18 cellular contexts compared by ENCODE assay signal in genomic region chr22:21042978-21043855, GRCh38. TPM values are rescaled to one million over a fixed set of nuclear protein-coding genes. Genes with fewer than 3 reads are reported as not detected.
DNase-seq lines count a peak whose midpoint lies in the region; ATAC-seq and TF ChIP-seq lines count a peak whose summit lies in the region.
"Had no signal": no experiment of that assay in that cellular context is flagged by ENCODE, and none has a peak within 500 bp of the region (broad histone marks: within the 10 kb centered on the region; RNA-seq: fewer than 3 reads in every experiment).

No MANE protein-coding gene starts in this region.

- H2AK5ac ChIP-seq in mesenchymal stem cell (ENCODE audit: low read length, severe bottlenecking): peak overlapping the region; percentile 31

- no peak overlapping the region for H2AFZ ChIP-seq in mesenchymal stem cell (ENCODE audit: low read depth, low read length)

- peak overlapping the region in 1 of 2 experiments; percentile 25 for H3K18ac ChIP-seq in mesenchymal stem cell (ENCODE audit: low read depth in 1 of 2, low read length in 2 of 2)

- H2BK12ac ChIP-seq in mesenchymal stem cell (ENCODE audit: low read length in 2 of 2): no peak overlapping the region

- 92% methylated on average over 5 of the region's 6 CpGs for WGBS in mesenchymal stem cell

- TF ChIP-seq CTCF in MCF 10A (IDR thresholded peaks at IDR 0.05; ENCODE audit: unreplicated experiment) (no peak), breast epithelium (IDR thresholded peaks at IDR 0.05) (no peak), tibial artery (IDR thresholded peaks at IDR 0.05) (no peak), GM10266 (IDR thresholded peaks at IDR 0.05; ENCODE audit: control insufficient read depth, insufficient read depth, low read depth, missing control alignments) (no peak)

- peak overlapping the region; percentile 74 for H3K27ac Mint-ChIP-seq in MCF 10A (ENCODE audit: low read depth, unreplicated experiment)
- H3K27ac Mint-ChIP-seq: endodermal cell; T-helper 2 cell treated with Interferon-gamma antibody and Interleukin-4, amounts not matched to agents 5 μg/mL and 100 μg/mL, for 36 hours had no signal

- H3K4me1 Mint-ChIP-seq in MCF 10A (ENCODE audit: insufficient read depth, unreplicated experiment): peaks cover 36% of the 10 kb centered on the region

- H3K9ac ChIP-seq in mesenchymal stem cell (ENCODE audit: low read length): no peak overlapping the region

- no peak overlapping the region for H3K4me3 ChIP-seq in breast epithelium
- H3K4me3 ChIP-seq in mesenchymal stem cell (ENCODE audit: insufficient read depth in 1 of 2, low read depth in 1 of 2, low read length in 2 of 2): no peak overlapping the region
- no peak overlapping the region for H3K4me3 ChIP-seq in tibial artery
- H3K4me3 ChIP-seq: heart right ventricle had no signal

- no peak overlapping the region for H3K4me3 Mint-ChIP-seq in MCF 10A (ENCODE audit: unreplicated experiment)
- H3K4me3 Mint-ChIP-seq: endodermal cell; T-helper 2 cell treated with Interferon-gamma antibody and Interleukin-4, amounts not matched to agents 5 μg/mL and 100 μg/mL, for 36 hours had no signal

- CTCF ChIA-PET in MCF 10A (lab: Yijun Ruan, JAX): no interaction called here

- H2BK5ac ChIP-seq in mesenchymal stem cell (ENCODE audit: low read depth, low read length, poor library complexity, severe bottlenecking): no peak overlapping the region

- no peaks in the 10 kb centered on the region for H3K9me3 ChIP-seq in breast epithelium
- H3K9me3 ChIP-seq in mesenchymal stem cell (ENCODE audit: control insufficient read depth, low read length): no peaks in the 10 kb centered on the region
- H3K9me3 ChIP-seq in tibial artery: no peaks in the 10 kb centered on the region
- H3K9me3 ChIP-seq: heart right ventricle, left ventricle myocardium inferior, neutrophil, upper lobe of left lung had no signal

- H4K91ac ChIP-seq in mesenchymal stem cell (ENCODE audit: low read length): no peak overlapping the region

- POLR2A ChIA-PET in MCF 10A (lab: Yijun Ruan, JAX): interaction anchor here (2.3 to 3.9 kb wide), 2 partner anchors 28 to 40 kb away, joined by 8 to 26 read pairs; partner anchors contain the start of genes P2RX6 and THAP7

- H3K36me3 ChIP-seq in breast epithelium (no peaks in the 10 kb centered on the region), mesenchymal stem cell (ENCODE audit: control insufficient read depth in 1 of 2, insufficient read depth in 2 of 2, low read depth in 1 of 2, low read length in 2 of 2) (no peaks in the 10 kb centered on the region), tibial artery (no peaks in the 10 kb centered on the region)
- H3K36me3 ChIP-seq: heart right ventricle, left ventricle myocardium inferior, neutrophil, upper lobe of left lung had no signal

- H3K4me1 ChIP-seq in breast epithelium: no peaks in the 10 kb centered on the region
- H3K4me1 ChIP-seq in mesenchymal stem cell (ENCODE audit: control insufficient read depth, insufficient read depth, low read depth, low read length): peaks cover 34% of the 10 kb centered on the region
- H3K4me1 ChIP-seq in tibial artery: peaks cover 0 to 34% (median 19%) of the 10 kb centered on the region in 4 donors

- H3K27ac ChIP-seq in breast epithelium (no peak overlapping the region), mesenchymal stem cell (ENCODE audit: low read length, poor library complexity, severe bottlenecking) (no peak overlapping the region), tibial artery (no peak overlapping the region)
- H3K27ac ChIP-seq: heart right ventricle, left ventricle myocardium inferior, neutrophil had no signal

- no peaks in the 10 kb centered on the region for H3K9me3 Mint-ChIP-seq in MCF 10A (ENCODE audit: unreplicated experiment)
- H3K9me3 Mint-ChIP-seq: endodermal cell; T-helper 2 cell treated with Interferon-gamma antibody and Interleukin-4, amounts not matched to agents 5 μg/mL and 100 μg/mL, for 36 hours had no signal

- no peak for DNase-seq in MCF 10A (ENCODE audit: unreplicated experiment)
- no peak for DNase-seq in breast epithelium (ENCODE audit: low spot score in 2 of 2)
- peak; percentile 74 for DNase-seq in SW480 (ENCODE audit: low spot score)
- peak; percentile 16 for DNase-seq in mesenchymal stem cell
- DNase-seq in tibial artery: no peak
- no peak for DNase-seq in GM10266 (ENCODE audit: extremely low spot score)
- DNase-seq: activated CD4-positive, alpha-beta T cell treated with anti-CD3 and anti-CD28 coated beads, Interleukin-2, amount 50 U/mL, for 4 hours; activated gamma-delta T cell; DMS79 treated with DMSO at 0.1 percent for 48 hours; endodermal cell; heart right ventricle; left ventricle myocardium inferior; stimulated activated CD4-positive, alpha-beta T cell treated with anti-CD3 and anti-CD28 coated beads, Interleukin-15, amount 100 ng/mL, for 24 hours; upper lobe of left lung had no signal

- H3K4me2 ChIP-seq in mesenchymal stem cell (ENCODE audit: low read length, poor library complexity, severe bottlenecking): no peak overlapping the region

- intact Hi-C loops in MCF 10A (cut with micrococcal nuclease): no loop called here
- intact Hi-C loops in breast epithelium (cut with DNase I; ENCODE audit: low total_unique reads): no loop called here
- intact Hi-C loops in tibial artery (cut with DNase I; ENCODE audit: low total_unique reads): no loop called here

- H3K36me3 Mint-ChIP-seq in MCF 10A (ENCODE audit: insufficient read depth, unreplicated experiment): no peaks in the 10 kb centered on the region

- peak overlapping the region; percentile 75 for H4K8ac ChIP-seq in mesenchymal stem cell (ENCODE audit: low read length)

- ATAC-seq in HG03196 (IDR thresholded peaks at IDR 0.05; ENCODE audit: unreplicated experiment): no peak
- no peak for ATAC-seq in activated CD4-positive, CD25-positive, alpha-beta regulatory T cell treated with anti-CD3 and anti-CD28 coated beads, Interleukin-2, amount 50 U/mL, for 24 hours
- ATAC-seq: heart right ventricle had no signal

- H3K23ac ChIP-seq in mesenchymal stem cell (ENCODE audit: low read length in 2 of 2): no peak overlapping the region

- no peak for TF ChIP-seq POLR2A in breast epithelium (IDR thresholded peaks at IDR 0.05)

- H3K4ac ChIP-seq in mesenchymal stem cell (ENCODE audit: low read depth in 1 of 2, low read length in 2 of 2): no peak overlapping the region

- no peak overlapping the region for H2BK120ac ChIP-seq in mesenchymal stem cell (ENCODE audit: low read depth, low read length)

- BruUV-seq in MCF 10A (replicated peaks; lab: Mats Ljungman, UMichigan): no TSS peak

- H2BK15ac ChIP-seq in mesenchymal stem cell (ENCODE audit: low read depth, poor library complexity, severe bottlenecking): peak overlapping the region; percentile 65

- no peaks in the 10 kb centered on the region for H3K27me3 Mint-ChIP-seq in MCF 10A (ENCODE audit: insufficient read depth, unreplicated experiment)

- no peaks in the 10 kb centered on the region for H3K79me1 ChIP-seq in mesenchymal stem cell (replicated peaks; ENCODE audit: low read length, poor library complexity, severe bottlenecking)

- H3K14ac ChIP-seq in mesenchymal stem cell (ENCODE audit: low read length in 2 of 2): no peak overlapping the region

- H3K27me3 ChIP-seq in breast epithelium: no peaks in the 10 kb centered on the region
- peaks cover 0 to 5% of the 10 kb centered on the region in 2 experiments for H3K27me3 ChIP-seq in mesenchymal stem cell (ENCODE audit: control insufficient read depth in 1 of 2, insufficient read depth in 1 of 2, low read length in 2 of 2)
- no peaks in the 10 kb centered on the region for H3K27me3 ChIP-seq in tibial artery
- H3K27me3 ChIP-seq: upper lobe of left lung had no signal

RNA-seq across cellular contexts. Expression of gene LRRC74B, which starts 2.5 kb away (rescaled TPM):
- total RNA-seq in MCF 10A (2022): not detected in 2 replicates
- total RNA-seq in breast epithelium: not detected
- 0.04 TPM for polyA plus RNA-seq in mesenchymal stem cell (2013, experiment 1 of 2)
- not detected for polyA plus RNA-seq in mesenchymal stem cell (2013, experiment 2 of 2)
- total RNA-seq: endodermal cell, heart right ventricle, left ventricle myocardium inferior had no signal
- polyA plus RNA-seq: heart right ventricle had no signal

RNA-seq across cellular contexts. Expression of gene SLC7A4, which starts 10.9 kb away (rescaled TPM):
- total RNA-seq in MCF 10A (2022) (not detected in 2 replicates), breast epithelium (1 to 10 TPM; 1.6 to 2.4 (median 2.0) TPM)
- 0.11 TPM for polyA plus RNA-seq in mesenchymal stem cell (2013, experiment 1 of 2)
- polyA plus RNA-seq in mesenchymal stem cell (2013, experiment 2 of 2): 0.16 TPM

RNA-seq across cellular contexts. Expression of gene P2RX6, which starts 28.3 kb away (rescaled TPM):
- total RNA-seq in MCF 10A (2022) (0.19 and 0.22 TPM in 2 replicates), breast epithelium (1 to 10 TPM in 1 of 3 donors, not detected in 2; 1.6 TPM)
- 1.6 TPM for polyA plus RNA-seq in mesenchymal stem cell (2013, experiment 1 of 2)
- polyA plus RNA-seq in mesenchymal stem cell (2013, experiment 2 of 2): 1.5 TPM

RNA-seq across cellular contexts. Expression of gene THAP7, which starts 41.3 kb away (rescaled TPM):
- 20.6 and 24.9 TPM in 2 replicates for total RNA-seq in MCF 10A (2022)
- 10 to 100 TPM; 35.8 to 59.9 (median 52.4) TPM for total RNA-seq in breast epithelium
- 15.5 TPM for polyA plus RNA-seq in mesenchymal stem cell (2013, experiment 1 of 2)
- 15.1 TPM for polyA plus RNA-seq in mesenchymal stem cell (2013, experiment 2 of 2)

Comparison
In these comparisons a context has a peak if more than half of its experiments do, and no peak if none do; other contexts are left out.
1. DNase-seq: peak in SW480 (single experiment) and mesenchymal stem cell (single experiment); none in MCF 10A (single experiment), breast epithelium (0 of 2), tibial artery (0 of 2) and GM10266 (single experiment).